Comparison of ENCODE assay signal across 8 cellular contexts in the genomic region with DNA sequence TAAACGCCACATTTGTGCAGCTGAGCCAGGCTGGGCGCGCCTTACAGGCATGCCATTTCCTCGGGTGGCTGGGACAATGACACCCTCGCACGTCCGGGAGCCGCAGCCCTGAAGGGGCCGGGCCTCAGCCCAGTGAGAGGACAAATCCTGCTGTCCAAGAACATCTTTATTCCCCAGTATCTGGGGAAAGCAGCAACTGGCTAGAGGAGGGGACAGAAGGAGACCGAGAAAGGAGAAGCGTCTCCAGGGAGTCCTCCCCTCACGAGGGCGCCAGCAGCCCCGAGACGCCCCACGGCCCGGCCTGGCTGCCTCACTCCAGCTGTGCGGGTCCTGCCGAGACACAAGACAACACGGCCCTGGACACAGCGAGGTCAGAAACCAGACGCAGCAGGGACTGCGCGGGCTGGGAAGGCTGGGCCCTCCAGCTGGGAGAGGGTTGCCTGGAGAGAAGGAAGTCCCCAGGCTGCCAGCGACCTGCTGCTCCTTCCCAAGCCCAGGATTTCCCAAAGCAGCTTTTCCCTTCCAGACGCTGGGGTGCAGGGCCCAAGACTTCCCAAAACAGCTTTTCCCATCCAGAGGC.
DNase-seq lines count a peak whose midpoint lies in the region; ATAC-seq and TF ChIP-seq lines count a peak whose summit lies in the region.

No MANE protein-coding gene starts in this region.

- DNase-seq in NCI-H2227 treated with DMSO at 0.1 percent for 48 hours (lab: John Stamatoyannopoulos, UW), result peak; percentile 2
- DNase-seq in left cardiac atrium, result peak; percentile 79
- peak; percentile 58 for DNase-seq in prostate gland (ENCODE audit: low spot score)
- no peak for DNase-seq in H4 (ENCODE audit: low spot score)

- no peaks in the 10 kb centered on the region for H3K79me2 ChIP-seq in DOHH2 (ENCODE audit: control insufficient read depth, low read length)

- H3K9me2 ChIP-seq in DOHH2 (replicated peaks; ENCODE audit: control insufficient read depth, low read length), result no peaks in the 10 kb centered on the region

- intact Hi-C loops in left cardiac atrium (cut with DNase I) (no loop called here), prostate gland (cut with DNase I) (loop anchor here (5.0 kb wide), 1 partner anchor 126 kb away; no protein-coding TSS in a partner anchor)

- WGBS in prostate gland, result 9% methylated on average over 26 of the region's 26 CpGs

- peaks cover 6% of the 10 kb centered on the region; the same call in 1 of the 2 replicates for H3K27me3 ChIP-seq in DOHH2 (ENCODE audit: control insufficient read depth, low read length)
- H3K27me3 ChIP-seq in prostate gland (replicated peaks; ENCODE audit: insufficient read depth), result no peaks in the 10 kb centered on the region

- no peaks in the 10 kb centered on the region for H3K36me3 ChIP-seq in DOHH2 (ENCODE audit: control insufficient read depth, low read length)
- H3K36me3 ChIP-seq in prostate gland, result no peaks in the 10 kb centered on the region

- H3K4me3 Mint-ChIP-seq in activated naive CD4-positive, alpha-beta T cell treated with anti-CD3 and anti-CD28 coated beads, Interleukin-2, amount 50 U/mL, for 24 hours, result peak overlapping the region; percentile 69

- peak overlapping the region; percentile 40 for H3K4me2 ChIP-seq in DOHH2 (ENCODE audit: low read length)

- peak overlapping the region; percentile 89 for H3K27ac Mint-ChIP-seq in activated naive CD4-positive, alpha-beta T cell treated with anti-CD3 and anti-CD28 coated beads, Interleukin-2, amount 50 U/mL, for 24 hours

- H3K4me3 ChIP-seq in DOHH2 (ENCODE audit: low read length) (no peak overlapping the region), prostate gland (peak overlapping the region; percentile 0 to 6)

- peaks cover 36% of the 10 kb centered on the region for H3K4me1 Mint-ChIP-seq in activated naive CD4-positive, alpha-beta T cell treated with anti-CD3 and anti-CD28 coated beads, Interleukin-2, amount 50 U/mL, for 24 hours

- H3K27ac ChIP-seq in DOHH2 (ENCODE audit: low read depth, low read length), result no peak overlapping the region
- peak overlapping the region; percentile 47 to 72 for H3K27ac ChIP-seq in prostate gland

- H3K27me3 Mint-ChIP-seq in activated naive CD4-positive, alpha-beta T cell treated with anti-CD3 and anti-CD28 coated beads, Interleukin-2, amount 50 U/mL, for 24 hours, result no peaks in the 10 kb centered on the region

- TF ChIP-seq CTCF in DOHH2 (IDR thresholded peaks at IDR 0.05; ENCODE audit: low read depth, low read length, poor library complexity, severe bottlenecking) (peak; percentile 55), prostate gland (IDR thresholded peaks at IDR 0.05) (peak in 3 of 4 experiments; percentile 14 to 37 (median 33))

- no peaks in the 10 kb centered on the region for H4K20me1 ChIP-seq in DOHH2 (ENCODE audit: control insufficient read depth, insufficient read depth, low read depth, low read length)

- H3K4me1 ChIP-seq in DOHH2 (ENCODE audit: control insufficient read depth, low read length) (peaks cover 41% of the 10 kb centered on the region), prostate gland (replicated peaks) (no peaks in the 10 kb centered on the region)

- ATAC-seq in GM21786 (IDR thresholded peaks at IDR 0.05; ENCODE audit: unreplicated experiment) (peak; percentile 79), left cardiac atrium (peak; percentile 89 to 93), GM19324 (IDR thresholded peaks at IDR 0.05; ENCODE audit: low FRiP score, unreplicated experiment) (no peak)

- no peaks in the 10 kb centered on the region for H3K9me3 Mint-ChIP-seq in activated naive CD4-positive, alpha-beta T cell treated with anti-CD3 and anti-CD28 coated beads, Interleukin-2, amount 50 U/mL, for 24 hours

- H3K36me3 Mint-ChIP-seq in activated naive CD4-positive, alpha-beta T cell treated with anti-CD3 and anti-CD28 coated beads, Interleukin-2, amount 50 U/mL, for 24 hours, result no peaks in the 10 kb centered on the region

- H3K9me3 ChIP-seq in DOHH2 (ENCODE audit: control insufficient read depth, insufficient read depth, low read length) (no peaks in the 10 kb centered on the region), prostate gland (no peaks in the 10 kb centered on the region)

- peaks cover 6% of the 10 kb centered on the region; the same call in 1 of the 2 replicates for H3F3A ChIP-seq in DOHH2 (ENCODE audit: control insufficient read depth, insufficient read depth)

- no peak for TF ChIP-seq POLR2A in prostate gland (IDR thresholded peaks at IDR 0.05)
